In genomic region chr2:7825591-7826312, GRCh38 we compare ENCODE assay signal across 10 cellular contexts.
DNase-seq lines count a peak whose midpoint lies in the region; ATAC-seq and TF ChIP-seq lines count a peak whose summit lies in the region.
"Had no signal": no experiment of that assay in that cellular context is flagged by ENCODE, and none has a peak within 500 bp of the region (broad histone marks: within the 10 kb centered on the region; RNA-seq: fewer than 3 reads in every experiment).

No MANE protein-coding gene starts in this region.

- H2AK9ac ChIP-seq in IMR-90 (replicated peaks; ENCODE audit: low read depth, low read length, poor library complexity) = no peak overlapping the region

- DNase-seq in activated T-cell treated with anti-CD3 and anti-CD28 coated beads for 48 hours (ENCODE audit: low read depth) (peak; percentile 56), IMR-90 (peak; percentile 68), epithelial cell of esophagus (ENCODE audit: low read depth) (peak; percentile 91), NCI-H2171 treated with DMSO at 0.1 percent for 48 hours (lab: John Stamatoyannopoulos, UW) (no peak), uterus (no peak), dermis blood vessel endothelial cell (no peak)
- no peak for DNase-seq in activated T-cell treated with anti-CD3 and anti-CD28 coated beads, Interleukin-2, amount 50 U/mL, for 1 hour
- DNase-seq in stimulated activated naive CD8-positive, alpha-beta T cell treated with anti-CD3 and anti-CD28 coated beads, Interleukin-15, amount 100 ng/mL, for 72 hours = peak; percentile 41 to 85

- dilution Hi-C loops in IMR-90 (cut with HindIII; ENCODE audit: low sequenced_read_pairs, unreplicated experiment) = no loop called here

- no TSS peak for BruUV-seq in IMR-90 (replicated peaks; lab: Mats Ljungman, UMichigan)

- H3K27ac ChIP-seq in IMR-90 (ENCODE audit: insufficient read depth, low read length) (no peak overlapping the region), uterus (no peak overlapping the region)
- H3K27ac ChIP-seq: BLaER1 treated with 17β-estradiol and CSF1 and Interleukin-3, amounts not matched to agents 10 nM and 100 nM; thoracic aorta had no signal

- TF ChIP-seq CTCF in IMR-90 (conservative IDR thresholded peaks at IDR 0.05; ENCODE audit: low read depth, low read length) (no peak), epithelial cell of esophagus (IDR thresholded peaks at IDR 0.05; ENCODE audit: insufficient read depth, low read depth, low read length, missing control alignments) (no peak), uterus (IDR thresholded peaks at IDR 0.05) (no peak)

- no peak overlapping the region for H2BK20ac ChIP-seq in IMR-90 (ENCODE audit: low read depth, low read length)

- no peak overlapping the region for H4K91ac ChIP-seq in IMR-90 (ENCODE audit: insufficient read depth, low read depth, low read length)

- H3K9me3 ChIP-seq in IMR-90 (ENCODE audit: control insufficient read depth, insufficient read depth, low read length) = no peaks in the 10 kb centered on the region
- H3K9me3 ChIP-seq in uterus = no peaks in the 10 kb centered on the region
- H3K9me3 ChIP-seq: BLaER1 treated with 17β-estradiol and CSF1 and Interleukin-3, amounts not matched to agents 10 nM and 100 nM; thoracic aorta had no signal

- H3K18ac ChIP-seq in IMR-90 (ENCODE audit: low read depth, low read length) = no peak overlapping the region

- no peaks in the 10 kb centered on the region for H3K27me3 Mint-ChIP-seq in stimulated activated naive CD8-positive, alpha-beta T cell treated with anti-CD3 and anti-CD28 coated beads, Interleukin-15, amount 100 ng/mL, for 72 hours

- no peak overlapping the region for H2BK15ac ChIP-seq in IMR-90 (ENCODE audit: low read depth, low read length)

- H4K20me1 ChIP-seq in IMR-90 (ENCODE audit: insufficient read depth, low read length) = no peaks in the 10 kb centered on the region
- H4K20me1 ChIP-seq: BLaER1 treated with 17β-estradiol and CSF1 and Interleukin-3, amounts not matched to agents 10 nM and 100 nM had no signal

- 0 out of 2 replicates have a peak, but pooled peaks cover 3% of the 10 kb centered on the region for H3K9me1 ChIP-seq in IMR-90 (ENCODE audit: insufficient read depth, low read length)

- peak overlapping the region in 1 of 2 donors; percentile 13 for H3K4me3 Mint-ChIP-seq in stimulated activated naive CD8-positive, alpha-beta T cell treated with anti-CD3 and anti-CD28 coated beads, Interleukin-15, amount 100 ng/mL, for 72 hours

- H3K9me3 Mint-ChIP-seq in stimulated activated naive CD8-positive, alpha-beta T cell treated with anti-CD3 and anti-CD28 coated beads, Interleukin-15, amount 100 ng/mL, for 72 hours = peaks cover 0 to 13% of the 10 kb centered on the region in 2 donors

- no peak overlapping the region for H3K4me2 ChIP-seq in IMR-90 (ENCODE audit: low read depth, low read length)
- H3K4me2 ChIP-seq: BLaER1 treated with 17β-estradiol and CSF1 and Interleukin-3, amounts not matched to agents 10 nM and 100 nM had no signal

- H3K27ac Mint-ChIP-seq in stimulated activated naive CD8-positive, alpha-beta T cell treated with anti-CD3 and anti-CD28 coated beads, Interleukin-15, amount 100 ng/mL, for 72 hours = peak overlapping the region; percentile 76 to 95

- H3K27me3 ChIP-seq in IMR-90 (ENCODE audit: control insufficient read depth, insufficient read depth, low read length) (no peaks in the 10 kb centered on the region), uterus (no peaks in the 10 kb centered on the region)
- H3K27me3 ChIP-seq: BLaER1 treated with 17β-estradiol and CSF1 and Interleukin-3, amounts not matched to agents 10 nM and 100 nM had no signal

- ATAC-seq in IMR-90 (ENCODE audit: low read depth) = peak; percentile 17; the same call in 1 of the 2 replicates
- ATAC-seq in stimulated activated naive CD8-positive, alpha-beta T cell treated with anti-CD3 and anti-CD28 coated beads, Interleukin-15, amount 100 ng/mL, for 72 hours = peak; percentile 98

- no peak overlapping the region for H2BK120ac ChIP-seq in IMR-90 (ENCODE audit: low read depth, low read length)

- TF ChIP-seq POLR2A in IMR-90 (IDR thresholded peaks at IDR 0.05; ENCODE audit: low read depth, low read length) (no peak), uterus (IDR thresholded peaks at IDR 0.05) (no peak)

- no peak overlapping the region for H3K4me3 ChIP-seq in IMR-90 (ENCODE audit: insufficient read depth, low read depth, low read length)
- no peak overlapping the region for H3K4me3 ChIP-seq in epithelial cell of esophagus (ENCODE audit: low read length)
- H3K4me3 ChIP-seq in uterus = no peak overlapping the region
- H3K4me3 ChIP-seq: BLaER1 treated with 17β-estradiol and CSF1 and Interleukin-3, amounts not matched to agents 10 nM and 100 nM; thoracic aorta had no signal

- no peak overlapping the region for H3K23ac ChIP-seq in IMR-90 (ENCODE audit: low read depth, low read length)

- no peak overlapping the region for H3K56ac ChIP-seq in IMR-90 (ENCODE audit: extremely low read depth, insufficient read depth, low read length)

- no peaks in the 10 kb centered on the region for H3K36me3 ChIP-seq in IMR-90 (ENCODE audit: control insufficient read depth, insufficient read depth, low read length)
- H3K36me3 ChIP-seq in uterus = no peaks in the 10 kb centered on the region
- H3K36me3 ChIP-seq: BLaER1 treated with 17β-estradiol and CSF1 and Interleukin-3, amounts not matched to agents 10 nM and 100 nM; thoracic aorta had no signal

- CTCF ChIA-PET in IMR-90 (lab: Yijun Ruan, JAX) = no interaction called here

- H3K4me1 Mint-ChIP-seq in stimulated activated naive CD8-positive, alpha-beta T cell treated with anti-CD3 and anti-CD28 coated beads, Interleukin-15, amount 100 ng/mL, for 72 hours = peaks cover 16% of the 10 kb centered on the region

- H3K4me1 ChIP-seq in IMR-90 (ENCODE audit: control insufficient read depth, insufficient read depth, low read length) (no peaks in the 10 kb centered on the region), uterus (no peaks in the 10 kb centered on the region)
- H3K4me1 ChIP-seq: BLaER1 treated with 17β-estradiol and CSF1 and Interleukin-3, amounts not matched to agents 10 nM and 100 nM had no signal

- no peak overlapping the region for H4K8ac ChIP-seq in IMR-90 (ENCODE audit: low read depth in 2 of 2, low read length in 2 of 2)

- TF ChIP-seq RAD21 in IMR-90 (IDR thresholded peaks at IDR 0.05; ENCODE audit: low read length) = no peak

- no peak overlapping the region for H3K9ac ChIP-seq in IMR-90 (ENCODE audit: low read depth, low read length)
- H3K9ac ChIP-seq: BLaER1 treated with 17β-estradiol and CSF1 and Interleukin-3, amounts not matched to agents 10 nM and 100 nM had no signal

- H2BK5ac ChIP-seq in IMR-90 (ENCODE audit: low read depth, low read length, poor library complexity, severe bottlenecking) = no peak overlapping the region

- intact Hi-C loops in IMR-90 (cut with micrococcal nuclease) = no loop called here
- intact Hi-C loops in uterus (cut with DNase I; ENCODE audit: low total_unique reads) = no loop called here

- no peak overlapping the region for H2AK5ac ChIP-seq in IMR-90 (ENCODE audit: low read depth, low read length)

- no peak overlapping the region for H3K14ac ChIP-seq in IMR-90 (replicated peaks; ENCODE audit: low read depth, low read length)

- no peak overlapping the region for H3K4ac ChIP-seq in IMR-90 (ENCODE audit: low read depth, low read length)

- POLR2A ChIA-PET in IMR-90 (lab: Charles Lee; ENCODE audit: unreplicated experiment) = no interaction called here

- in situ Hi-C loops in IMR-90 (cut with MboI; ENCODE audit: low sequenced_read_pairs) = loop anchor here (25.0 kb wide), 1 partner anchor 862 kb away; the partner anchor contains the start of gene ID2

- H2AFZ ChIP-seq in IMR-90 (replicated peaks; ENCODE audit: low read length, poor library complexity) = no peak overlapping the region

- no peak overlapping the region for H4K5ac ChIP-seq in IMR-90 (ENCODE audit: low read depth, low read length)

- no CpG with 5 or more reads among the region's 9 CpGs for WGBS in IMR-90 (ENCODE audit: extremely low coverage in 2 of 2, insufficient read length in 1 of 2), 2 experiments

- H3K79me1 ChIP-seq in IMR-90 (ENCODE audit: low read depth in 1 of 2, low read length in 2 of 2) = no peaks in the 10 kb centered on the region

TF ChIP-seq in IMR-90, 13 proteins besides CTCF, POLR2A, EP300 and RAD21:
- TF ChIP-seq CHD1 (IDR thresholded peaks at IDR 0.05; ENCODE audit: low read depth, low read length) (no peak), SMC3 (IDR thresholded peaks at IDR 0.05; ENCODE audit: low read depth, low read length) (no peak), FOS (IDR thresholded peaks at IDR 0.05; ENCODE audit: low read depth, low read length) (peak; percentile 13; the same call in 1 of the 2 replicates), MAFK (IDR thresholded peaks at IDR 0.05; ENCODE audit: low read depth, low read length) (no peak), RCOR1 (IDR thresholded peaks at IDR 0.05; ENCODE audit: insufficient replicate concordance, low read length) (no peak), MAZ (IDR thresholded peaks at IDR 0.05; ENCODE audit: borderline replicate concordance, low read depth, low read length) (no peak)
- TF ChIP-seq, protein P1, sequence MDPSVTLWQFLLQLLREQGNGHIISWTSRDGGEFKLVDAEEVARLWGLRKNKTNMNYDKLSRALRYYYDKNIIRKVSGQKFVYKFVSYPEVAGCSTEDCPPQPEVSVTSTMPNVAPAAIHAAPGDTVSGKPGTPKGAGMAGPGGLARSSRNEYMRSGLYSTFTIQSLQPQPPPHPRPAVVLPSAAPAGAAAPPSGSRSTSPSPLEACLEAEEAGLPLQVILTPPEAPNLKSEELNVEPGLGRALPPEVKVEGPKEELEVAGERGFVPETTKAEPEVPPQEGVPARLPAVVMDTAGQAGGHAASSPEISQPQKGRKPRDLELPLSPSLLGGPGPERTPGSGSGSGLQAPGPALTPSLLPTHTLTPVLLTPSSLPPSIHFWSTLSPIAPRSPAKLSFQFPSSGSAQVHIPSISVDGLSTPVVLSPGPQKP (IDR thresholded peaks at IDR 0.05; ENCODE audit: borderline replicate concordance, low read depth, low read length) = no peak
TF ChIP-seq in IMR-90: peak in this region for 1.

Comparison
In these comparisons a context has a peak if more than half of its experiments do, and no peak if none do; other contexts are left out.
1. DNase-seq: peak in activated T-cell treated with anti-CD3 and anti-CD28 coated beads for 48 hours (single experiment), IMR-90 (single experiment), epithelial cell of esophagus (single experiment) and stimulated activated naive CD8-positive, alpha-beta T cell treated with anti-CD3 and anti-CD28 coated beads, Interleukin-15, amount 100 ng/mL, for 72 hours (2 of 2); none in activated T-cell treated with anti-CD3 and anti-CD28 coated beads, Interleukin-2, amount 50 U/mL, for 1 hour (single experiment), NCI-H2171 treated with DMSO at 0.1 percent for 48 hours (single experiment), uterus (0 of 2) and dermis blood vessel endothelial cell (single experiment).